In genomic region chr11:120520091-120520822, GRCh38 we compare ENCODE assay signal across 27 cellular contexts. TPM values are rescaled to one million over a fixed set of nuclear protein-coding genes. Genes with fewer than 3 reads are reported as not detected.
"Had no signal": no experiment of that assay in that cellular context is flagged by ENCODE, and none has a peak within 500 bp of the region (broad histone marks: within the 10 kb centered on the region; RNA-seq: fewer than 3 reads in every experiment).

No MANE protein-coding gene starts in this region.

- H3K4me1 Mint-ChIP-seq: activated CD8-positive, alpha-beta memory T cell treated with anti-CD3 and anti-CD28 coated beads, Interleukin-2, amount 10 ng/mL, durations not matched to agents 7 days and 5 days; activated naive CD4-positive, alpha-beta T cell treated with anti-CD3 and anti-CD28 coated beads, Interleukin-2, amount 10 ng/mL, durations not matched to agents 7 days and 5 days; activated naive CD8-positive, alpha-beta T cell treated with anti-CD3 and anti-CD28 coated beads, Interleukin-2, amount 10 ng/mL, durations not matched to agents 7 days and 5 days had no signal

- H3K36me3 Mint-ChIP-seq: activated CD8-positive, alpha-beta memory T cell treated with anti-CD3 and anti-CD28 coated beads, Interleukin-2, amount 10 ng/mL, durations not matched to agents 7 days and 5 days; activated naive CD4-positive, alpha-beta T cell treated with anti-CD3 and anti-CD28 coated beads, Interleukin-2, amount 10 ng/mL, durations not matched to agents 7 days and 5 days; activated naive CD8-positive, alpha-beta T cell treated with anti-CD3 and anti-CD28 coated beads, Interleukin-2, amount 10 ng/mL, durations not matched to agents 7 days and 5 days had no signal

- ATAC-seq: activated CD8-positive, alpha-beta memory T cell treated with anti-CD3 and anti-CD28 coated beads, Interleukin-2, amount 10 ng/mL, durations not matched to agents 7 days and 5 days; activated T-cell treated with anti-CD3 and anti-CD28 coated beads, Interleukin-2, amount 50 U/mL, for 4 hours; Right ventricle myocardium inferior had no signal

- H3K27ac ChIP-seq: breast epithelium, KMS-11, SJCRH30, WERI-Rb-1 had no signal

- H3K4me3 ChIP-seq: breast epithelium, SJCRH30 had no signal

- H3K36me3 ChIP-seq: breast epithelium, SJCRH30, WERI-Rb-1 had no signal

- H3K4me2 ChIP-seq: KMS-11, SK-N-SH had no signal

- H3K27me3 ChIP-seq: breast epithelium, SJCRH30 had no signal

- H3K9ac ChIP-seq: KMS-11, SK-N-SH had no signal

- DNase-seq: activated CD4-positive, alpha-beta T cell treated with anti-CD3 and anti-CD28 coated beads for 48 hours; activated CD4-positive, alpha-beta T cell treated with anti-CD3 and anti-CD28 coated beads, Interleukin-2, amount 50 U/mL, for 4 hours; activated CD8-positive, alpha-beta memory T cell treated with anti-CD3 and anti-CD28 coated beads, Interleukin-2, amount 10 ng/mL, durations not matched to agents 7 days and 5 days; activated gamma-delta T cell treated with Interleukin-2 at 50 U/mL for 16 hours; activated naive CD4-positive, alpha-beta T cell treated with anti-CD3 and anti-CD28 coated beads, Interleukin-2, amount 10 ng/mL, durations not matched to agents 7 days and 5 days; activated naive CD8-positive, alpha-beta T cell treated with anti-CD3 and anti-CD28 coated beads, Interleukin-2, amount 10 ng/mL, durations not matched to agents 7 days and 5 days; activated T-cell treated with anti-CD3 and anti-CD28 coated beads, Interleukin-2, amount 50 U/mL, for 4 hours; aorta; central memory CD4-positive, alpha-beta T cell; NCI-H1092; NCI-H1417; NCI-H1930; NCI-H2171; NCI-H2227 treated with DMSO at 0.1 percent for 48 hours; NCI-H446 treated with DMSO at 0.1 percent for 48 hours; NCI-H524 treated with DMSO at 0.1 percent for 48 hours; NCI-H748 treated with DMSO at 0.1 percent for 48 hours; SJCRH30; SK-N-SH; T-helper 1 cell; WERI-Rb-1 had no signal

- H3K9me3 ChIP-seq: breast epithelium, SJCRH30, SK-N-SH had no signal

- H3K27ac Mint-ChIP-seq: activated CD8-positive, alpha-beta memory T cell treated with anti-CD3 and anti-CD28 coated beads, Interleukin-2, amount 10 ng/mL, durations not matched to agents 7 days and 5 days; activated naive CD4-positive, alpha-beta T cell treated with anti-CD3 and anti-CD28 coated beads, Interleukin-2, amount 10 ng/mL, durations not matched to agents 7 days and 5 days; activated naive CD8-positive, alpha-beta T cell treated with anti-CD3 and anti-CD28 coated beads, Interleukin-2, amount 10 ng/mL, durations not matched to agents 7 days and 5 days had no signal

- H3K4me1 ChIP-seq: breast epithelium had no signal

- H3K4me3 Mint-ChIP-seq: activated CD8-positive, alpha-beta memory T cell treated with anti-CD3 and anti-CD28 coated beads, Interleukin-2, amount 10 ng/mL, durations not matched to agents 7 days and 5 days; activated naive CD4-positive, alpha-beta T cell treated with anti-CD3 and anti-CD28 coated beads, Interleukin-2, amount 10 ng/mL, durations not matched to agents 7 days and 5 days; activated naive CD8-positive, alpha-beta T cell treated with anti-CD3 and anti-CD28 coated beads, Interleukin-2, amount 10 ng/mL, durations not matched to agents 7 days and 5 days; activated T-cell treated with anti-CD3 and anti-CD28 coated beads, Interleukin-2, amount 50 U/mL, for 4 hours had no signal

- H3K9me3 Mint-ChIP-seq: activated naive CD4-positive, alpha-beta T cell treated with anti-CD3 and anti-CD28 coated beads, Interleukin-2, amount 10 ng/mL, durations not matched to agents 7 days and 5 days; activated naive CD8-positive, alpha-beta T cell treated with anti-CD3 and anti-CD28 coated beads, Interleukin-2, amount 10 ng/mL, durations not matched to agents 7 days and 5 days; activated T-cell treated with anti-CD3 and anti-CD28 coated beads, Interleukin-2, amount 50 U/mL, for 4 hours had no signal

RNA-seq across cellular contexts. Expression of gene GRIK4, which starts 8.7 kb away (rescaled TPM):
- total RNA-seq: activated naive CD8-positive, alpha-beta T cell treated with anti-CD3 and anti-CD28 coated beads, Interleukin-2, amount 10 ng/mL, durations not matched to agents 7 days and 5 days; aorta; MCF 10A; Right ventricle myocardium inferior; RPMI7951; SJCRH30; T-helper 2 cell treated with Interferon-gamma antibody and Interleukin-4, amounts not matched to agents 100 ng/mL and 5 ng/mL, for 36 hours had no signal
